Comparison of ENCODE assay signal across 1 cellular context in genomic region chr11:17230867-17231851, GRCh38.
TF ChIP-seq lines count a peak whose summit lies in the region.

No MANE protein-coding gene starts in this region.

TF ChIP-seq in GM12878, 131 proteins besides CTCF, POLR2A, EP300 and RAD21 (continued from another document):
- TF ChIP-seq PKNOX1 (IDR thresholded peaks at IDR 0.05) (peak; percentile 82), ATF7 (IDR thresholded peaks at IDR 0.05; ENCODE audit: low read depth) (peak; percentile 75), NBN (IDR thresholded peaks at IDR 0.05) (peak; percentile 90)
TF ChIP-seq in GM12878: peak in this region for 47.
